Comparison of ENCODE assay signal across 9 cellular contexts in the genomic region with DNA sequence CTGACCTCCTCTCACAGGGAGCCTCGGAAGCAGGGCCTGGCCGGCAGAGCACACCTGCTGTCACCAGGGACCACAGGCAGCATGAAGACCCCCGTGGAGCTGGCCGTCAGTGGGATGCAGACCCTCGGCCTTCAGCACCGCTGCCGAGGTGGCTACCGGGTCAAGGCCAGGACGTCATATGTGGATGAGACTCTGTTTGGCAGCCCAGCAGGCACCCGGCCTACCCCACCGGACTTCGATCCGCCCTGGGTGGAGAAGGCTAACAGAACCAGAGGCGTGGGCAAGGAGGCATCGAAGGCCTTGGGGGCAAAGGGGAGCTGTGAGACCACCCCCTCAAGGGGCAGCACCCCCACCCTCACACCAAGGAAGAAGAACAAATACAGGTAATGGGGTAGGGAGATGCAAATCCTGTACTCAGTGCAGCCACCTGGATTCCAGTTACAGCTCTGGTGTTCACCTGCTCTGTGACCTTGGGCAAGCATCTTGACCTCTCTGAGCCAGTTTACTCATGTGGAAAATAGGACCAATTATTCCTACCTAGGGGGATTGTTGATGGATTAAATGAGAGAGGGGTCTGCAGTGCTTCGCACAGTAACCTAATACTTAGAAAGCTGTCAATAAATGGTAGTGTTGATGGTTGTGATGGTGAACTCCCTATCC. TPM values are rescaled to one million over a fixed set of nuclear protein-coding genes. Genes with fewer than 3 reads are reported as not detected.
DNase-seq lines count a peak whose midpoint lies in the region; ATAC-seq, FAIRE-seq and TF ChIP-seq lines count a peak whose summit lies in the region.
"Had no signal": no experiment of that assay in that cellular context is flagged by ENCODE, and none has a peak within 500 bp of the region (broad histone marks: within the 10 kb centered on the region; RNA-seq: fewer than 3 reads in every experiment).

No MANE protein-coding gene starts in this region.

- H3K4me1 Mint-ChIP-seq in IgD-negative memory B cell (peaks cover 21 to 26% (median 25%) of the 10 kb centered on the region in 3 donors), naive B cell (peaks cover 21 to 51% (median 31%) of the 10 kb centered on the region in 3 donors)

- intact Hi-C loops in upper lobe of right lung (cut with DNase I): no loop called here

- no peaks in the 10 kb centered on the region for H3K9me3 ChIP-seq in upper lobe of right lung

- no peak for ATAC-seq in naive B cell (ENCODE audit: low read depth in 2 of 2)
- ATAC-seq in upper lobe of right lung: no peak

- H3K27me3 ChIP-seq in upper lobe of right lung: no peaks in the 10 kb centered on the region

- H3K4me3 ChIP-seq in AG10803 (ENCODE audit: low read length) (peak overlapping the region; percentile 86), cardiac fibroblast (replicated peaks in 1 of 2; ENCODE audit: low read depth in 2 of 2, low read length in 2 of 2) (peak overlapping the region; percentile 75 to 83), upper lobe of right lung (no peak overlapping the region)

- H3K36me3 Mint-ChIP-seq in IgD-negative memory B cell: peaks cover 4% of the 10 kb centered on the region
- H3K36me3 Mint-ChIP-seq in naive B cell: peaks cover 0 to 7% of the 10 kb centered on the region in 2 donors

- TF ChIP-seq CTCF in AG10803 (conservative IDR thresholded peaks at IDR 0.05; ENCODE audit: low read length) (no peak), cardiac fibroblast (IDR thresholded peaks at IDR 0.05; ENCODE audit: low read depth, low read length) (no peak), upper lobe of right lung (IDR thresholded peaks at IDR 0.05) (no peak)

- DNase-seq in AG10803 (ENCODE audit: low read depth) (no peak), cardiac fibroblast (ENCODE audit: low read depth in 2 of 2) (no peak), naive B cell (no peak), HTR-8/SVneo (ENCODE audit: insufficient read length, low spot score) (no peak), DMS53 treated with DMSO at 0.1 percent for 48 hours (lab: John Stamatoyannopoulos, UW; ENCODE audit: unreplicated experiment) (no peak), AG08395 (ENCODE audit: low spot score) (no peak), upper lobe of right lung (no peak)
- DNase-seq: amniotic stem cell had no signal

- H3K27ac Mint-ChIP-seq in IgD-negative memory B cell: peak overlapping the region in 2 of 3 donors; percentile 62 to 95
- peak overlapping the region; percentile 31 to 97 (median 86) for H3K27ac Mint-ChIP-seq in naive B cell

- H3K9me3 Mint-ChIP-seq in IgD-negative memory B cell (no peaks in the 10 kb centered on the region), naive B cell (no peaks in the 10 kb centered on the region)

- FAIRE-seq in HTR-8/SVneo (lab: Jason Lieb, UNC): no peak

- H3K27me3 Mint-ChIP-seq in IgD-negative memory B cell (no peaks in the 10 kb centered on the region), naive B cell (no peaks in the 10 kb centered on the region)

- peaks cover 22% of the 10 kb centered on the region for H3K4me1 ChIP-seq in upper lobe of right lung

- peaks cover 15% of the 10 kb centered on the region for H3K36me3 ChIP-seq in upper lobe of right lung

- H3K4me3 Mint-ChIP-seq in IgD-negative memory B cell: peak overlapping the region; percentile 92 to 98 (median 96)
- H3K4me3 Mint-ChIP-seq in naive B cell: peak overlapping the region; percentile 90 to 97 (median 96)

- H3K27ac ChIP-seq in upper lobe of right lung: no peak overlapping the region

RNA-seq across cellular contexts. Expression of gene RITA1, which starts 1.3 kb away (rescaled TPM):
- polyA plus RNA-seq in IgD-negative memory B cell (24.1 TPM), naive B cell (ENCODE audit: low read depth in 6 of 6) (10 to 100 TPM; 21.0 to 31.9 (median 24.1) TPM)
- 16.4 TPM for total RNA-seq in upper lobe of right lung

RNA-seq across cellular contexts. Expression of gene DDX54, which starts 1.5 kb away (rescaled TPM):
- polyA plus RNA-seq in IgD-negative memory B cell (34.2 TPM), naive B cell (ENCODE audit: low read depth in 6 of 6) (10 to 100 TPM in 5 of 6 donors, 1 to 10 TPM in 1; 9.0 to 45.5 (median 25.4) TPM)
- total RNA-seq in upper lobe of right lung: 55.8 TPM

RNA-seq across cellular contexts. Expression of gene TPCN1, which starts 34.5 kb away (rescaled TPM):
- polyA plus RNA-seq in IgD-negative memory B cell (17.4 TPM), naive B cell (ENCODE audit: low read depth in 6 of 6) (10 to 100 TPM in 5 of 6 donors, 1 to 10 TPM in 1; 8.8 to 26.2 (median 18.9) TPM)
- total RNA-seq in upper lobe of right lung: 51.9 TPM

RNA-seq across cellular contexts. Expression of gene CFAP73, which starts 37.3 kb away (rescaled TPM):
- not detected for polyA plus RNA-seq in IgD-negative memory B cell
- polyA plus RNA-seq in naive B cell (ENCODE audit: low read depth in 6 of 6): 1 to 10 TPM in 1 of 6 donors, not detected in 5; 1.2 TPM
- total RNA-seq in upper lobe of right lung: not detected

RNA-seq across cellular contexts. Expression of gene RASAL1, which starts 51.2 kb away (rescaled TPM):
- polyA plus RNA-seq in IgD-negative memory B cell: not detected
- polyA plus RNA-seq in naive B cell (ENCODE audit: low read depth in 6 of 6): under 1 TPM in 4 of 6 donors, not detected in 2; 0.17 to 0.48 (median 0.41) TPM
- total RNA-seq in upper lobe of right lung: 0.26 TPM
